Comparison of ENCODE assay signal across 8 cellular contexts in the genomic region with DNA sequence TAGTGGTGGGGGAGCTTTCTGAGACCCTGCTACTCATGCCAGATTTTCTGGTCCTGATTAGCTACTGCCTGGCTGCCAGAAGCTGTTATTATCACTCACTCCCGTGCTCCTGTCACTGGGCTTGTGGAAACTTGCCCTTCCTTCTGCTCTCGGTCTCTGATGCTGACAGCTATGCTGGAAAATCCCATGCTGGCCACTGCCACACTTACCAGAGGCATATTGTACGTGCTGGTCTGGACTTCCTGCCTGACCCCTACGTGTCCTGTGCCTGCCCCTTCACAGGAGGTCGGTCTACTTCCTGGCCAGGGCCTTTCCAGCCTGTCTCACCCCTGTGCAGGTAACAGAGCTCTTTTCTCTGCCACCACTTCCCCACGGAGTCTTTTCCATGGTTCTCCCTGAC.
DNase-seq lines count a peak whose midpoint lies in the region; ATAC-seq and TF ChIP-seq lines count a peak whose summit lies in the region.
"Had no signal": no experiment of that assay in that cellular context is flagged by ENCODE, and none has a peak within 500 bp of the region (broad histone marks: within the 10 kb centered on the region; RNA-seq: fewer than 3 reads in every experiment).

No MANE protein-coding gene starts in this region.

- no peak for DNase-seq in ascending aorta (ENCODE audit: low spot score in 2 of 2)
- peak; percentile 96 for DNase-seq in kidney tubule cell (ENCODE audit: low spot score)
- DNase-seq in uterus, result peak; percentile 25 to 63
- no peak for DNase-seq in 8988T
- no peak for DNase-seq in stimulated activated naive CD4-positive, alpha-beta T cell treated with Interleukin-2 at 50 U/mL for 16 hours (lab: John Stamatoyannopoulos, UW)
- no peak for DNase-seq in tibial nerve (ENCODE audit: low spot score in 2 of 2)
- DNase-seq: stimulated activated naive CD4-positive, alpha-beta T cell had no signal

- no peak overlapping the region for H3K4me3 ChIP-seq in ascending aorta
- H3K4me3 ChIP-seq in uterus, result no peak overlapping the region
- H3K4me3 ChIP-seq in tibial nerve, result no peak overlapping the region

- H3K36me3 ChIP-seq in ascending aorta, result no peaks in the 10 kb centered on the region
- no peaks in the 10 kb centered on the region for H3K36me3 ChIP-seq in uterus
- no peaks in the 10 kb centered on the region for H3K36me3 ChIP-seq in tibial nerve

- WGBS in tibial nerve, 2 donors, result 49 to 60% methylated on average over 6 of the region's 6 CpGs

- intact Hi-C loops in ascending aorta (cut with DNase I) (no loop called here), uterus (cut with DNase I; ENCODE audit: low total_unique reads) (no loop called here)

- ATAC-seq in HG02870 (IDR thresholded peaks at IDR 0.05; ENCODE audit: unreplicated experiment), result peak; percentile 18

- H3K27ac ChIP-seq in ascending aorta (peak overlapping the region; percentile 17 to 35), uterus (peak overlapping the region; percentile 68 to 69), tibial nerve (peak overlapping the region in 2 of 4 donors; percentile 8 to 38)

- H3K9me3 ChIP-seq in ascending aorta, result no peaks in the 10 kb centered on the region
- H3K9me3 ChIP-seq in uterus, result no peaks in the 10 kb centered on the region
- H3K9me3 ChIP-seq in tibial nerve, result no peaks in the 10 kb centered on the region

- H3K4me1 ChIP-seq in ascending aorta (peaks cover 0 to 4% of the 10 kb centered on the region in 2 donors), uterus (peaks cover 0 to 6% of the 10 kb centered on the region in 2 donors), tibial nerve (peaks cover 0 to 18% (median 0%) of the 10 kb centered on the region in 4 donors)

- TF ChIP-seq CTCF in ascending aorta (IDR thresholded peaks at IDR 0.05), result no peak
- TF ChIP-seq CTCF in uterus (IDR thresholded peaks at IDR 0.05), result no peak
- no peak for TF ChIP-seq CTCF in tibial nerve (IDR thresholded peaks at IDR 0.05)

- TF ChIP-seq EP300 in tibial nerve (IDR thresholded peaks at IDR 0.05), result peak in 1 of 2 donors; percentile 49

- no peak for TF ChIP-seq POLR2A in uterus (IDR thresholded peaks at IDR 0.05)
- TF ChIP-seq POLR2A in tibial nerve (IDR thresholded peaks at IDR 0.05), result no peak

- H3K27me3 ChIP-seq in ascending aorta, result no peaks in the 10 kb centered on the region
- H3K27me3 ChIP-seq in uterus, result no peaks in the 10 kb centered on the region
- no peaks in the 10 kb centered on the region for H3K27me3 ChIP-seq in tibial nerve

Comparison
In these comparisons a context has a peak if more than half of its experiments do, and no peak if none do; other contexts are left out.
1. DNase-seq: peak in kidney tubule cell (single experiment) and uterus (2 of 2); none in ascending aorta (0 of 2), 8988T (single experiment), stimulated activated naive CD4-positive, alpha-beta T cell treated with Interleukin-2 at 50 U/mL for 16 hours (single experiment) and tibial nerve (0 of 2).